In the genomic region with DNA sequence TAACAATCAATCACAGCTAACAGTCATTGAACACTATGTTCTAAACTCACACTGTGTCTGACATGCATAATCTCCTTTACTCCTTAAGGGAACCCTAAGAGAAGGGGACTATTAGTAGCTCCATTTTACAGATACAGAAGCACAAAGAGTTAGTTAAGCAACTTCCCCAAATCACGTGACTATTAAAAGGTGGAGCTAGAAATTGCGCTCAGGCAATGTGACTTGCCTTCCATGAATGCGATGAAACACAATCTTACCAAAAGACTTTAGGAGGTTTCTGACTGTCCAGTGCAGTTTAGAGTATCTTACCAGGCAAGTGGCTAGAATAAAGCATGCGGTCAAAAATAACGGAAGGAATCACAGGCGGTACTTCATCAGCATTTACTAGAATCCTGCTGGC, we compare ENCODE assay signal across 2 cellular contexts.
TF ChIP-seq lines count a peak whose summit lies in the region.

No MANE protein-coding gene starts in this region.

TF ChIP-seq in PFSK-1, 5 proteins besides CTCF, POLR2A, EP300 and RAD21 (continued from another document):
- TF ChIP-seq, protein P1, sequence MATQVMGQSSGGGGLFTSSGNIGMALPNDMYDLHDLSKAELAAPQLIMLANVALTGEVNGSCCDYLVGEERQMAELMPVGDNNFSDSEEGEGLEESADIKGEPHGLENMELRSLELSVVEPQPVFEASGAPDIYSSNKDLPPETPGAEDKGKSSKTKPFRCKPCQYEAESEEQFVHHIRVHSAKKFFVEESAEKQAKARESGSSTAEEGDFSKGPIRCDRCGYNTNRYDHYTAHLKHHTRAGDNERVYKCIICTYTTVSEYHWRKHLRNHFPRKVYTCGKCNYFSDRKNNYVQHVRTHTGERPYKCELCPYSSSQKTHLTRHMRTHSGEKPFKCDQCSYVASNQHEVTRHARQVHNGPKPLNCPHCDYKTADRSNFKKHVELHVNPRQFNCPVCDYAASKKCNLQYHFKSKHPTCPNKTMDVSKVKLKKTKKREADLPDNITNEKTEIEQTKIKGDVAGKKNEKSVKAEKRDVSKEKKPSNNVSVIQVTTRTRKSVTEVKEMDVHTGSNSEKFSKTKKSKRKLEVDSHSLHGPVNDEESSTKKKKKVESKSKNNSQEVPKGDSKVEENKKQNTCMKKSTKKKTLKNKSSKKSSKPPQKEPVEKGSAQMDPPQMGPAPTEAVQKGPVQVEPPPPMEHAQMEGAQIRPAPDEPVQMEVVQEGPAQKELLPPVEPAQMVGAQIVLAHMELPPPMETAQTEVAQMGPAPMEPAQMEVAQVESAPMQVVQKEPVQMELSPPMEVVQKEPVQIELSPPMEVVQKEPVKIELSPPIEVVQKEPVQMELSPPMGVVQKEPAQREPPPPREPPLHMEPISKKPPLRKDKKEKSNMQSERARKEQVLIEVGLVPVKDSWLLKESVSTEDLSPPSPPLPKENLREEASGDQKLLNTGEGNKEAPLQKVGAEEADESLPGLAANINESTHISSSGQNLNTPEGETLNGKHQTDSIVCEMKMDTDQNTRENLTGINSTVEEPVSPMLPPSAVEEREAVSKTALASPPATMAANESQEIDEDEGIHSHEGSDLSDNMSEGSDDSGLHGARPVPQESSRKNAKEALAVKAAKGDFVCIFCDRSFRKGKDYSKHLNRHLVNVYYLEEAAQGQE (IDR thresholded peaks at IDR 0.05; ENCODE audit: insufficient read depth in 1 of 2, low read depth in 2 of 2, low read length in 2 of 2) = no peak
- peak; percentile 65; the same call in 1 of the 2 replicates for TF ChIP-seq TAF1 (IDR thresholded peaks at IDR 0.05; ENCODE audit: borderline replicate concordance, insufficient read depth, low read length)
- no peak for TF ChIP-seq FOXP2 (optimal IDR thresholded peaks at IDR 0.05; ENCODE audit: borderline replicate concordance, extremely low read depth, extremely low read length, insufficient read depth)

TF ChIP-seq in K562, 482 proteins besides CTCF, POLR2A, EP300 and RAD21 (continued from another document and continues in another):
- no peak for TF ChIP-seq MAFK (IDR thresholded peaks at IDR 0.05; ENCODE audit: low read length)
- no peak for TF ChIP-seq MTA3 (IDR thresholded peaks at IDR 0.05; ENCODE audit: borderline replicate concordance)
- TF ChIP-seq, protein P2, sequence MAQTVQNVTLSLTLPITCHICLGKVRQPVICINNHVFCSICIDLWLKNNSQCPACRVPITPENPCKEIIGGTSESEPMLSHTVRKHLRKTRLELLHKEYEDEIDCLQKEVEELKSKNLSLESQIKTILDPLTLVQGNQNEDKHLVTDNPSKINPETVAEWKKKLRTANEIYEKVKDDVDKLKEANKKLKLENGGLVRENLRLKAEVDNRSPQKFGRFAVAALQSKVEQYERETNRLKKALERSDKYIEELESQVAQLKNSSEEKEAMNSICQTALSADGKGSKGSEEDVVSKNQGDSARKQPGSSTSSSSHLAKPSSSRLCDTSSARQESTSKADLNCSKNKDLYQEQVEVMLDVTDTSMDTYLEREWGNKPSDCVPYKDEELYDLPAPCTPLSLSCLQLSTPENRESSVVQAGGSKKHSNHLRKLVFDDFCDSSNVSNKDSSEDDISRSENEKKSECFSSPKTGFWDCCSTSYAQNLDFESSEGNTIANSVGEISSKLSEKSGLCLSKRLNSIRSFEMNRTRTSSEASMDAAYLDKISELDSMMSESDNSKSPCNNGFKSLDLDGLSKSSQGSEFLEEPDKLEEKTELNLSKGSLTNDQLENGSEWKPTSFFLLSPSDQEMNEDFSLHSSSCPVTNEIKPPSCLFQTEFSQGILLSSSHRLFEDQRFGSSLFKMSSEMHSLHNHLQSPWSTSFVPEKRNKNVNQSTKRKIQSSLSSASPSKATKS (CRISPR knock-in tag; IDR thresholded peaks at IDR 0.05) = no peak
- TF ChIP-seq, protein P3, sequence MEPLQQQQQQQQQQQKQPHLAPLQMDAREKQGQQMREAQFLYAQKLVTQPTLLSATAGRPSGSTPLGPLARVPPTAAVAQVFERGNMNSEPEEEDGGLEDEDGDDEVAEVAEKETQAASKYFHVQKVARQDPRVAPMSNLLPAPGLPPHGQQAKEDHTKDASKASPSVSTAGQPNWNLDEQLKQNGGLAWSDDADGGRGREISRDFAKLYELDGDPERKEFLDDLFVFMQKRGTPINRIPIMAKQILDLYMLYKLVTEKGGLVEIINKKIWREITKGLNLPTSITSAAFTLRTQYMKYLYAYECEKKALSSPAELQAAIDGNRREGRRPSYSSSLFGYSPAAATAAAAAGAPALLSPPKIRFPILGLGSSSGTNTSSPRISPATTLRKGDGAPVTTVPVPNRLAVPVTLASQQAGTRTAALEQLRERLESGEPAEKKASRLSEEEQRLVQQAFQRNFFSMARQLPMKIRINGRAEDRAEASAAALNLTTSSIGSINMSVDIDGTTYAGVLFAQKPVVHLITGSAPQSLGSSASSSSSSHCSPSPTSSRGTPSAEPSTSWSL (CRISPR knock-in tag; IDR thresholded peaks at IDR 0.05; ENCODE audit: borderline replicate concordance) = no peak
- no peak for TF ChIP-seq ZFX (CRISPR knock-in tag; IDR thresholded peaks at IDR 0.05)
- TF ChIP-seq MAFF (IDR thresholded peaks at IDR 0.05; ENCODE audit: low read length) = no peak
- TF ChIP-seq, protein P4, sequence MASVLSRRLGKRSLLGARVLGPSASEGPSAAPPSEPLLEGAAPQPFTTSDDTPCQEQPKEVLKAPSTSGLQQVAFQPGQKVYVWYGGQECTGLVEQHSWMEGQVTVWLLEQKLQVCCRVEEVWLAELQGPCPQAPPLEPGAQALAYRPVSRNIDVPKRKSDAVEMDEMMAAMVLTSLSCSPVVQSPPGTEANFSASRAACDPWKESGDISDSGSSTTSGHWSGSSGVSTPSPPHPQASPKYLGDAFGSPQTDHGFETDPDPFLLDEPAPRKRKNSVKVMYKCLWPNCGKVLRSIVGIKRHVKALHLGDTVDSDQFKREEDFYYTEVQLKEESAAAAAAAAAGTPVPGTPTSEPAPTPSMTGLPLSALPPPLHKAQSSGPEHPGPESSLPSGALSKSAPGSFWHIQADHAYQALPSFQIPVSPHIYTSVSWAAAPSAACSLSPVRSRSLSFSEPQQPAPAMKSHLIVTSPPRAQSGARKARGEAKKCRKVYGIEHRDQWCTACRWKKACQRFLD (CRISPR knock-in tag; IDR thresholded peaks at IDR 0.05) = no peak
- TF ChIP-seq PYGO2 (tag; IDR thresholded peaks at IDR 0.05) = no peak
- TF ChIP-seq, protein P5, sequence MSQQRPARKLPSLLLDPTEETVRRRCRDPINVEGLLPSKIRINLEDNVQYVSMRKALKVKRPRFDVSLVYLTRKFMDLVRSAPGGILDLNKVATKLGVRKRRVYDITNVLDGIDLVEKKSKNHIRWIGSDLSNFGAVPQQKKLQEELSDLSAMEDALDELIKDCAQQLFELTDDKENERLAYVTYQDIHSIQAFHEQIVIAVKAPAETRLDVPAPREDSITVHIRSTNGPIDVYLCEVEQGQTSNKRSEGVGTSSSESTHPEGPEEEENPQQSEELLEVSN (IDR thresholded peaks at IDR 0.05; ENCODE audit: borderline replicate concordance in 1 of 2, extremely low read depth in 1 of 2, insufficient read depth in 1 of 2, insufficient read length in 1 of 2, low read depth in 1 of 2, low read length in 1 of 2, poor library complexity in 1 of 2, severe bottlenecking in 1 of 2) = no peak
- TF ChIP-seq, protein P6, sequence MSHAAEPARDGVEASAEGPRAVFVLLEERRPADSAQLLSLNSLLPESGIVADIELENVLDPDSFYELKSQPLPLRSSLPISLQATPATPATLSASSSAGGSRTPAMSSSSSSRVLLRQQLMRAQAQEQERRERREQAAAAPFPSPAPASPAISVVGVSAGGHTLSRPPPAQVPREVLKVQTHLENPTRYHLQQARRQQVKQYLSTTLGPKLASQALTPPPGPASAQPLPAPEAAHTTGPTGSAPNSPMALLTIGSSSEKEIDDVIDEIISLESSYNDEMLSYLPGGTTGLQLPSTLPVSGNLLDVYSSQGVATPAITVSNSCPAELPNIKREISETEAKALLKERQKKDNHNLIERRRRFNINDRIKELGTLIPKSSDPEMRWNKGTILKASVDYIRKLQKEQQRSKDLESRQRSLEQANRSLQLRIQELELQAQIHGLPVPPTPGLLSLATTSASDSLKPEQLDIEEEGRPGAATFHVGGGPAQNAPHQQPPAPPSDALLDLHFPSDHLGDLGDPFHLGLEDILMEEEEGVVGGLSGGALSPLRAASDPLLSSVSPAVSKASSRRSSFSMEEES (CRISPR knock-in tag; IDR thresholded peaks at IDR 0.05) = peak; percentile 98
- TF ChIP-seq SMARCC2 (IDR thresholded peaks at IDR 0.05; ENCODE audit: low read depth) = no peak
- TF ChIP-seq, protein P7, sequence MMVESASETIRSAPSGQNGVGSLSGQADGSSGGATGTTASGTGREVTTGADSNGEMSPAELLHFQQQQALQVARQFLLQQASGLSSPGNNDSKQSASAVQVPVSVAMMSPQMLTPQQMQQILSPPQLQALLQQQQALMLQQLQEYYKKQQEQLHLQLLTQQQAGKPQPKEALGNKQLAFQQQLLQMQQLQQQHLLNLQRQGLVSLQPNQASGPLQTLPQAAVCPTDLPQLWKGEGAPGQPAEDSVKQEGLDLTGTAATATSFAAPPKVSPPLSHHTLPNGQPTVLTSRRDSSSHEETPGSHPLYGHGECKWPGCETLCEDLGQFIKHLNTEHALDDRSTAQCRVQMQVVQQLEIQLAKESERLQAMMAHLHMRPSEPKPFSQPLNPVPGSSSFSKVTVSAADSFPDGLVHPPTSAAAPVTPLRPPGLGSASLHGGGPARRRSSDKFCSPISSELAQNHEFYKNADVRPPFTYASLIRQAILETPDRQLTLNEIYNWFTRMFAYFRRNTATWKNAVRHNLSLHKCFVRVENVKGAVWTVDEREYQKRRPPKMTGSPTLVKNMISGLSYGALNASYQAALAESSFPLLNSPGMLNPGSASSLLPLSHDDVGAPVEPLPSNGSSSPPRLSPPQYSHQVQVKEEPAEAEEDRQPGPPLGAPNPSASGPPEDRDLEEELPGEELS (CRISPR knock-in tag; IDR thresholded peaks at IDR 0.05; ENCODE audit: borderline replicate concordance) = no peak
- TF ChIP-seq, protein P8, sequence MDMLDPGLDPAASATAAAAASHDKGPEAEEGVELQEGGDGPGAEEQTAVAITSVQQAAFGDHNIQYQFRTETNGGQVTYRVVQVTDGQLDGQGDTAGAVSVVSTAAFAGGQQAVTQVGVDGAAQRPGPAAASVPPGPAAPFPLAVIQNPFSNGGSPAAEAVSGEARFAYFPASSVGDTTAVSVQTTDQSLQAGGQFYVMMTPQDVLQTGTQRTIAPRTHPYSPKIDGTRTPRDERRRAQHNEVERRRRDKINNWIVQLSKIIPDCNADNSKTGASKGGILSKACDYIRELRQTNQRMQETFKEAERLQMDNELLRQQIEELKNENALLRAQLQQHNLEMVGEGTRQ (CRISPR knock-in tag; IDR thresholded peaks at IDR 0.05) = peak; percentile 55
- no peak for TF ChIP-seq SOX6 (IDR thresholded peaks at IDR 0.05)
- TF ChIP-seq CCAR2 (IDR thresholded peaks at IDR 0.05; ENCODE audit: low read depth, low read length) = no peak
- TF ChIP-seq HDAC3 (IDR thresholded peaks at IDR 0.05; ENCODE audit: borderline replicate concordance, partially characterized antibody) = no peak
- TF ChIP-seq GATA2 (CRISPR knock-in tag; IDR thresholded peaks at IDR 0.05) = no peak
- TF ChIP-seq HMGN3 (IDR thresholded peaks at IDR 0.05; ENCODE audit: borderline replicate concordance, extremely low read depth, insufficient read length, low read depth, low read length) = no peak
- TF ChIP-seq, protein P9, sequence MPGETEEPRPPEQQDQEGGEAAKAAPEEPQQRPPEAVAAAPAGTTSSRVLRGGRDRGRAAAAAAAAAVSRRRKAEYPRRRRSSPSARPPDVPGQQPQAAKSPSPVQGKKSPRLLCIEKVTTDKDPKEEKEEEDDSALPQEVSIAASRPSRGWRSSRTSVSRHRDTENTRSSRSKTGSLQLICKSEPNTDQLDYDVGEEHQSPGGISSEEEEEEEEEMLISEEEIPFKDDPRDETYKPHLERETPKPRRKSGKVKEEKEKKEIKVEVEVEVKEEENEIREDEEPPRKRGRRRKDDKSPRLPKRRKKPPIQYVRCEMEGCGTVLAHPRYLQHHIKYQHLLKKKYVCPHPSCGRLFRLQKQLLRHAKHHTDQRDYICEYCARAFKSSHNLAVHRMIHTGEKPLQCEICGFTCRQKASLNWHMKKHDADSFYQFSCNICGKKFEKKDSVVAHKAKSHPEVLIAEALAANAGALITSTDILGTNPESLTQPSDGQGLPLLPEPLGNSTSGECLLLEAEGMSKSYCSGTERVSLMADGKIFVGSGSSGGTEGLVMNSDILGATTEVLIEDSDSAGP (CRISPR knock-in tag; IDR thresholded peaks at IDR 0.05) = no peak
- TF ChIP-seq TOE1 (IDR thresholded peaks at IDR 0.05; ENCODE audit: borderline replicate concordance) = peak; percentile 87; the same call in 1 of the 2 replicates
- TF ChIP-seq TOE1 (CRISPR knock-in tag; IDR thresholded peaks at IDR 0.05; ENCODE audit: borderline replicate concordance, low read depth) = no peak
- TF ChIP-seq MED1 (CRISPR knock-in tag; IDR thresholded peaks at IDR 0.05; ENCODE audit: borderline replicate concordance) = no peak
- TF ChIP-seq, protein P10, sequence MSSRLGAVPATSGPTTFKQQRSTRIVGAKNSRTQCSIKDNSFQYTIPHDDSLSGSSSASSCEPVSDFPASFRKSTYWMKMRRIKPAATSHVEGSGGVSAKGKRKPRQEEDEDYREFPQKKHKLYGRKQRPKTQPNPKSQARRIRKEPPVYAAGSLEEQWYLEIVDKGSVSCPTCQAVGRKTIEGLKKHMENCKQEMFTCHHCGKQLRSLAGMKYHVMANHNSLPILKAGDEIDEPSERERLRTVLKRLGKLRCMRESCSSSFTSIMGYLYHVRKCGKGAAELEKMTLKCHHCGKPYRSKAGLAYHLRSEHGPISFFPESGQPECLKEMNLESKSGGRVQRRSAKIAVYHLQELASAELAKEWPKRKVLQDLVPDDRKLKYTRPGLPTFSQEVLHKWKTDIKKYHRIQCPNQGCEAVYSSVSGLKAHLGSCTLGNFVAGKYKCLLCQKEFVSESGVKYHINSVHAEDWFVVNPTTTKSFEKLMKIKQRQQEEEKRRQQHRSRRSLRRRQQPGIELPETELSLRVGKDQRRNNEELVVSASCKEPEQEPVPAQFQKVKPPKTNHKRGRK (tag; IDR thresholded peaks at IDR 0.05) = no peak
- no peak for TF ChIP-seq ZNF76 (CRISPR knock-in tag; IDR thresholded peaks at IDR 0.05; ENCODE audit: borderline replicate concordance)
